Comparison of ENCODE assay signal across 8 cellular contexts in genomic region chr1:1692324-1692713, GRCh38. TPM values are rescaled to one million over a fixed set of nuclear protein-coding genes. Genes with fewer than 3 reads are reported as not detected.
DNase-seq lines count a peak whose midpoint lies in the region; ATAC-seq and TF ChIP-seq lines count a peak whose summit lies in the region.
"Not testable (repeated sequence)": the region's sequence is repeated elsewhere in the genome, so short reads cannot be mapped to it uniquely, and the experiment has no call there.

No MANE protein-coding gene starts in this region.

- H3K4me3 ChIP-seq in cardiac fibroblast (replicated peaks in 1 of 2; ENCODE audit: low read depth in 2 of 2, low read length in 2 of 2) (peak overlapping the region; percentile 53 to 56), iPS-20b (ENCODE audit: low read length) (peak overlapping the region; percentile 51; the same call in 1 of the 2 replicates), retinal pigment epithelial cell (ENCODE audit: low read length) (peak overlapping the region; percentile 49), upper lobe of left lung (peak overlapping the region; percentile 47 to 67 (median 64))

- not testable (repeated sequence) for H3K4me1 ChIP-seq in iPS-20b (ENCODE audit: insufficient read depth, low read length)
- peaks cover 6 to 25% (median 7%) of the 10 kb centered on the region in 4 donors for H3K4me1 ChIP-seq in upper lobe of left lung

- peak overlapping the region; percentile 51; the same call in 1 of the 2 replicates for H3K9ac ChIP-seq in iPS-20b (ENCODE audit: low read depth, low read length)

- peak; percentile 51 for DNase-seq in NCI-H460 (ENCODE audit: extremely low read depth, low read depth)
- peak; percentile 75 for DNase-seq in activated CD4-positive, alpha-beta T cell treated with anti-CD3 and anti-CD28 coated beads for 1 hour
- DNase-seq in cardiac fibroblast (ENCODE audit: low read depth in 2 of 2) = peak; percentile 68 to 74
- DNase-seq in retinal pigment epithelial cell (ENCODE audit: low read depth) = not testable (repeated sequence)
- DNase-seq in upper lobe of left lung = peak; percentile 73 to 94

- TF ChIP-seq CTCF in cardiac fibroblast (IDR thresholded peaks at IDR 0.05; ENCODE audit: low read depth, low read length); retinal pigment epithelial cell (conservative IDR thresholded peaks at IDR 0.05; ENCODE audit: low read depth, low read length); upper lobe of left lung (IDR thresholded peaks at IDR 0.05): not testable (repeated sequence)

- ATAC-seq in GM18861 (IDR thresholded peaks at IDR 0.05; ENCODE audit: unreplicated experiment) = peak; percentile 17
- peak; percentile 50 for ATAC-seq in HG03354 (IDR thresholded peaks at IDR 0.05; ENCODE audit: poor library complexity, severe bottlenecking, unreplicated experiment)
- peak; percentile 57 to 85 for ATAC-seq in upper lobe of left lung (ENCODE audit: low FRiP score in 2 of 2)

- not testable (repeated sequence) for H3K27ac ChIP-seq in iPS-20b (ENCODE audit: low read length)
- H3K27ac ChIP-seq in upper lobe of left lung = peak overlapping the region; percentile 90 to 93 (median 92)

- H3K9me3 ChIP-seq in iPS-20b (ENCODE audit: insufficient read depth, low read depth, low read length); upper lobe of left lung: not testable (repeated sequence)

- 0 to 1% methylated on average over 5 to 16 of the region's 45 CpGs for WGBS in upper lobe of left lung, 2 donors

- not testable (repeated sequence) for H3K36me3 ChIP-seq in iPS-20b (ENCODE audit: insufficient read depth, low read depth, low read length); upper lobe of left lung

- TF ChIP-seq POLR2A in upper lobe of left lung (IDR thresholded peaks at IDR 0.05) = peak in 1 of 4 donors; percentile 62

- not testable (repeated sequence) for H3K27me3 ChIP-seq in iPS-20b (ENCODE audit: insufficient read depth, low read length); upper lobe of left lung

- TF ChIP-seq EP300 in upper lobe of left lung (IDR thresholded peaks at IDR 0.05) = not testable (repeated sequence)

RNA-seq across cellular contexts. Expression of gene SLC35E2B, which starts 0.3 kb away (rescaled TPM):
- total RNA-seq in NCI-H460 (2014; rRNA removed; shearing (Covaris generic)) = 17.6 and 20.1 TPM in 2 replicates
- 20.1 and 31.9 TPM in 2 replicates for polyA plus RNA-seq in NCI-H460 (2014; cell fraction: nucleus; rRNA removed)
- 100 to 1,000 TPM in 1 of 6 donors, 10 to 100 TPM in 5; 33.0 to 116 (median 47.9) TPM for total RNA-seq in upper lobe of left lung

RNA-seq across cellular contexts. Expression of gene CDK11A, which starts 31.8 kb away (rescaled TPM):
- total RNA-seq in NCI-H460 (2014; rRNA removed; shearing (Covaris generic)) = 11.5 and 17.3 TPM in 2 replicates
- 55.1 and 61.3 TPM in 2 replicates for polyA plus RNA-seq in NCI-H460 (2014; cell fraction: nucleus; rRNA removed)
- 100 to 1,000 TPM in 2 of 6 donors, 10 to 100 TPM in 4; 23.9 to 417 (median 54.5) TPM for total RNA-seq in upper lobe of left lung

RNA-seq across cellular contexts. Expression of gene CDK11B, which starts 33.5 kb away (rescaled TPM):
- total RNA-seq in NCI-H460 (2014; rRNA removed; shearing (Covaris generic)) = 8.7 and 11.3 TPM in 2 replicates
- polyA plus RNA-seq in NCI-H460 (2014; cell fraction: nucleus; rRNA removed) = 12.3 and 13.5 TPM in 2 replicates
- 10 to 100 TPM; 20.8 to 55.5 (median 24.9) TPM for total RNA-seq in upper lobe of left lung

Comparison
In these comparisons a context has a peak if more than half of its experiments do, and no peak if none do; other contexts are left out.
1. ATAC-seq: peak in every context shown above with its lines; median percentile 71 in upper lobe of left lung; 50 in HG03354; 17 in GM18861.